10 cellular contexts compared by ENCODE assay signal in the genomic region with DNA sequence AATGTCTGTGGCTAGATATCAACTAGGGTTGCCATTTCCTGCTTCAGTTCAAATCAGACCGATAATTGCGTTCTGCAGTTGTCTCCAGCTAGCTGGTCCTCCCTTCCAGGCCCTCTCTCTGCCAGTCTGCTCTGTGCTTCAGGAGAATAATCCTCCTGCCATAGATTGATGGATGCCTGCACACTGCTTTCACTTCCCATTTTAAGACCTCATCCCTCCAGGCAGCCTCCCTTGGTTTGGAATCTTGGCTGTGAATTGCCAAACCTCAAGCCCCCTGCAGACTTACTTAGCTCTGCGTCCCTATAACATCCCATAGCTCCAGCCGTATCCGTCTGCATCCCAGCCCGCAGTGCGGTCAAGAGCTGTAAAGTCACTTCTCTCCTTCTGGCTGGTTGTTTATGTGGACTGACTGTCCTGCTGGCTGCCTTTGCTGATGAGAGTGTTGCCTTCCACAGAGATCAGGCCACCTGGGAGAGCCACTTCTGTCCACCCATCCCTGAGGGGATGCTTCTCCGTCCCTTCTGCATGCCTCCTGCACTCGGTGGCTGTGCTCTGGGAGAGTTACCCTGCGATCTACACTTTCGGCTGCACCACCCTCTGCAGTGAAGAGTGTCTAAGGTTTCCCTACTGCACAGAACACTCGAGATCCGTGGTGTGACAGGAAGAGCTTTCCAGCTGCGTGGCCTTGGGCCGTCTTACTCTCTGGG. TPM values are rescaled to one million over a fixed set of nuclear protein-coding genes. Genes with fewer than 3 reads are reported as not detected.
DNase-seq lines count a peak whose midpoint lies in the region; ATAC-seq and TF ChIP-seq lines count a peak whose summit lies in the region.
"Had no signal": no experiment of that assay in that cellular context is flagged by ENCODE, and none has a peak within 500 bp of the region (broad histone marks: within the 10 kb centered on the region; RNA-seq: fewer than 3 reads in every experiment).

No MANE protein-coding gene starts in this region.

- no peaks in the 10 kb centered on the region for H3K9me3 Mint-ChIP-seq in activated naive CD8-positive, alpha-beta T cell treated with anti-CD3 and anti-CD28 coated beads, Interleukin-2, amount 10 ng/mL, durations not matched to agents 7 days and 5 days
- no peaks in the 10 kb centered on the region for H3K9me3 Mint-ChIP-seq in activated naive CD8-positive, alpha-beta T cell treated with anti-CD3 and anti-CD28 coated beads for 36 hours
- no peaks in the 10 kb centered on the region for H3K9me3 Mint-ChIP-seq in T-helper 1 cell treated with Interleukin-12 subunit alpha and Interleukin-12 subunit beta and Interleukin-4 antibody, amounts not matched to agents 30 μg/mL and 1 μg/mL, for 36 hours
- H3K9me3 Mint-ChIP-seq in immature natural killer cell = no peaks in the 10 kb centered on the region
- no peaks in the 10 kb centered on the region for H3K9me3 Mint-ChIP-seq in stimulated activated effector memory CD8-positive, alpha-beta T cell treated with anti-CD3 and anti-CD28 coated beads, Interleukin-12 subunit alpha, Interleukin-12 subunit beta, amount 100 ng/mL, for 72 hours

- TF ChIP-seq CTCF in tibial nerve (IDR thresholded peaks at IDR 0.05) = no peak

- no peak for DNase-seq in activated naive CD8-positive, alpha-beta T cell treated with anti-CD3 and anti-CD28 coated beads, Interleukin-2, amount 10 ng/mL, durations not matched to agents 7 days and 5 days
- DNase-seq in activated naive CD8-positive, alpha-beta T cell treated with anti-CD3 and anti-CD28 coated beads for 36 hours = no peak
- DNase-seq in immature natural killer cell (peak; percentile 39 to 52 (median 46)), tibial nerve (ENCODE audit: low spot score in 2 of 2) (no peak), activated gamma-delta T cell (lab: John Stamatoyannopoulos, UW) (no peak)
- no peak for DNase-seq in stimulated activated CD4-positive, alpha-beta T cell treated with anti-CD3 and anti-CD28 coated beads, Interleukin-15, amount 100 ng/mL, for 24 hours
- DNase-seq in stimulated activated effector memory CD8-positive, alpha-beta T cell treated with anti-CD3 and anti-CD28 coated beads, Interleukin-12 subunit alpha, Interleukin-12 subunit beta, amount 100 ng/mL, for 72 hours (ENCODE audit: low spot score in 2 of 2) = no peak
- DNase-seq: DMS79 had no signal

- H3K36me3 Mint-ChIP-seq in activated naive CD8-positive, alpha-beta T cell treated with anti-CD3 and anti-CD28 coated beads, Interleukin-2, amount 10 ng/mL, durations not matched to agents 7 days and 5 days = no peaks in the 10 kb centered on the region
- no peaks in the 10 kb centered on the region for H3K36me3 Mint-ChIP-seq in activated naive CD8-positive, alpha-beta T cell treated with anti-CD3 and anti-CD28 coated beads for 36 hours
- no peaks in the 10 kb centered on the region for H3K36me3 Mint-ChIP-seq in T-helper 1 cell treated with Interleukin-12 subunit alpha and Interleukin-12 subunit beta and Interleukin-4 antibody, amounts not matched to agents 30 μg/mL and 1 μg/mL, for 36 hours (ENCODE audit: low read depth)
- H3K36me3 Mint-ChIP-seq in immature natural killer cell = no peaks in the 10 kb centered on the region
- H3K36me3 Mint-ChIP-seq in stimulated activated effector memory CD8-positive, alpha-beta T cell treated with anti-CD3 and anti-CD28 coated beads, Interleukin-12 subunit alpha, Interleukin-12 subunit beta, amount 100 ng/mL, for 72 hours = peaks cover 58% of the 10 kb centered on the region

- peaks cover 0 to 79% (median 57%) of the 10 kb centered on the region in 4 donors for H3K4me1 ChIP-seq in tibial nerve

- H3K4me3 ChIP-seq in tibial nerve = no peak overlapping the region

- H3K27ac ChIP-seq in tibial nerve = peak overlapping the region in 3 of 4 donors; percentile 82 to 92 (median 85)
- H3K27ac ChIP-seq: neutrophil had no signal

- no peaks in the 10 kb centered on the region for H3K9me3 ChIP-seq in tibial nerve
- H3K9me3 ChIP-seq: neutrophil had no signal

- no peak for TF ChIP-seq EP300 in tibial nerve (IDR thresholded peaks at IDR 0.05)

- ATAC-seq in activated naive CD8-positive, alpha-beta T cell treated with anti-CD3 and anti-CD28 coated beads, Interleukin-2, amount 10 ng/mL, durations not matched to agents 7 days and 5 days (ENCODE audit: low read depth) = no peak
- no peak for ATAC-seq in stimulated activated effector memory CD8-positive, alpha-beta T cell treated with anti-CD3 and anti-CD28 coated beads, Interleukin-12 subunit alpha, Interleukin-12 subunit beta, amount 100 ng/mL, for 72 hours

- peak overlapping the region; percentile 98 for H3K27ac Mint-ChIP-seq in activated naive CD8-positive, alpha-beta T cell treated with anti-CD3 and anti-CD28 coated beads, Interleukin-2, amount 10 ng/mL, durations not matched to agents 7 days and 5 days
- no peak overlapping the region for H3K27ac Mint-ChIP-seq in activated naive CD8-positive, alpha-beta T cell treated with anti-CD3 and anti-CD28 coated beads for 36 hours
- H3K27ac Mint-ChIP-seq in T-helper 1 cell treated with Interleukin-12 subunit alpha and Interleukin-12 subunit beta and Interleukin-4 antibody, amounts not matched to agents 30 μg/mL and 1 μg/mL, for 36 hours = peak overlapping the region; percentile 98
- H3K27ac Mint-ChIP-seq in immature natural killer cell = no peak overlapping the region
- no peak overlapping the region for H3K27ac Mint-ChIP-seq in stimulated activated effector memory CD8-positive, alpha-beta T cell treated with anti-CD3 and anti-CD28 coated beads, Interleukin-12 subunit alpha, Interleukin-12 subunit beta, amount 100 ng/mL, for 72 hours

- no peaks in the 10 kb centered on the region for H3K36me3 ChIP-seq in tibial nerve
- H3K36me3 ChIP-seq: neutrophil had no signal

- no peak for TF ChIP-seq POLR2A in tibial nerve (IDR thresholded peaks at IDR 0.05)

- peaks cover 68% of the 10 kb centered on the region for H3K4me1 Mint-ChIP-seq in activated naive CD8-positive, alpha-beta T cell treated with anti-CD3 and anti-CD28 coated beads, Interleukin-2, amount 10 ng/mL, durations not matched to agents 7 days and 5 days
- H3K4me1 Mint-ChIP-seq in activated naive CD8-positive, alpha-beta T cell treated with anti-CD3 and anti-CD28 coated beads for 36 hours = peaks cover 63% of the 10 kb centered on the region
- H3K4me1 Mint-ChIP-seq in T-helper 1 cell treated with Interleukin-12 subunit alpha and Interleukin-12 subunit beta and Interleukin-4 antibody, amounts not matched to agents 30 μg/mL and 1 μg/mL, for 36 hours (ENCODE audit: low read depth) = peaks cover 78% of the 10 kb centered on the region
- peaks cover 0 to 15% of the 10 kb centered on the region in 2 donors for H3K4me1 Mint-ChIP-seq in immature natural killer cell
- H3K4me1 Mint-ChIP-seq in stimulated activated effector memory CD8-positive, alpha-beta T cell treated with anti-CD3 and anti-CD28 coated beads, Interleukin-12 subunit alpha, Interleukin-12 subunit beta, amount 100 ng/mL, for 72 hours = peaks cover 40% of the 10 kb centered on the region

- H3K4me3 Mint-ChIP-seq in activated naive CD8-positive, alpha-beta T cell treated with anti-CD3 and anti-CD28 coated beads, Interleukin-2, amount 10 ng/mL, durations not matched to agents 7 days and 5 days = peak overlapping the region; percentile 77
- no peak overlapping the region for H3K4me3 Mint-ChIP-seq in activated naive CD8-positive, alpha-beta T cell treated with anti-CD3 and anti-CD28 coated beads for 36 hours
- peak overlapping the region; percentile 58 for H3K4me3 Mint-ChIP-seq in T-helper 1 cell treated with Interleukin-12 subunit alpha and Interleukin-12 subunit beta and Interleukin-4 antibody, amounts not matched to agents 30 μg/mL and 1 μg/mL, for 36 hours
- H3K4me3 Mint-ChIP-seq in immature natural killer cell = peak overlapping the region in 1 of 5 donors; percentile 76
- H3K4me3 Mint-ChIP-seq in stimulated activated effector memory CD8-positive, alpha-beta T cell treated with anti-CD3 and anti-CD28 coated beads, Interleukin-12 subunit alpha, Interleukin-12 subunit beta, amount 100 ng/mL, for 72 hours = no peak overlapping the region

- POLR2A ChIA-PET in activated naive CD8-positive, alpha-beta T cell treated with anti-CD3 and anti-CD28 coated beads, Interleukin-2, amount 10 ng/mL, durations not matched to agents 7 days and 5 days (lab: Charles Lee) = interaction anchor here (0.6 to 8.8 kb wide), 14 partner anchors 21 to 324 kb away, joined by 3 to 533 read pairs (median 3); partner anchors contain the start of gene KLF6

- WGBS in tibial nerve, 2 donors = 85 to 93% methylated on average over 15 of the region's 15 CpGs

- no peaks in the 10 kb centered on the region for H3K27me3 ChIP-seq in tibial nerve
- H3K27me3 ChIP-seq: neutrophil had no signal

- H3K27me3 Mint-ChIP-seq in activated naive CD8-positive, alpha-beta T cell treated with anti-CD3 and anti-CD28 coated beads, Interleukin-2, amount 10 ng/mL, durations not matched to agents 7 days and 5 days = no peaks in the 10 kb centered on the region
- no peaks in the 10 kb centered on the region for H3K27me3 Mint-ChIP-seq in activated naive CD8-positive, alpha-beta T cell treated with anti-CD3 and anti-CD28 coated beads for 36 hours
- H3K27me3 Mint-ChIP-seq in T-helper 1 cell treated with Interleukin-12 subunit alpha and Interleukin-12 subunit beta and Interleukin-4 antibody, amounts not matched to agents 30 μg/mL and 1 μg/mL, for 36 hours (ENCODE audit: low read depth) = no peaks in the 10 kb centered on the region
- H3K27me3 Mint-ChIP-seq in immature natural killer cell (ENCODE audit: low read depth in 3 of 3) = peaks cover 30 to 46% (median 37%) of the 10 kb centered on the region in 3 donors

RNA-seq across cellular contexts. Expression of gene KLF6, which starts 22.4 kb away (rescaled TPM):
- 100 to 1,000 TPM; 350 to 352 TPM for total RNA-seq in activated naive CD8-positive, alpha-beta T cell treated with anti-CD3 and anti-CD28 coated beads, Interleukin-2, amount 10 ng/mL, durations not matched to agents 7 days and 5 days
- 100 to 1,000 TPM; 117 to 125 TPM for total RNA-seq in activated naive CD8-positive, alpha-beta T cell treated with anti-CD3 and anti-CD28 coated beads for 36 hours
- polyA plus RNA-seq in immature natural killer cell = 100 to 1,000 TPM; 343 to 423 (median 353) TPM
- total RNA-seq in tibial nerve = 100 to 1,000 TPM; 156 to 226 (median 189) TPM

Comparison
In these comparisons a context has a peak if more than half of its experiments do, and no peak if none do; other contexts are left out.
1. H3K27ac Mint-ChIP-seq: peak in activated naive CD8-positive, alpha-beta T cell treated with anti-CD3 and anti-CD28 coated beads, Interleukin-2, amount 10 ng/mL, durations not matched to agents 7 days and 5 days (single experiment) and T-helper 1 cell treated with Interleukin-12 subunit alpha and Interleukin-12 subunit beta and Interleukin-4 antibody, amounts not matched to agents 30 μg/mL and 1 μg/mL, for 36 hours (single experiment); none in activated naive CD8-positive, alpha-beta T cell treated with anti-CD3 and anti-CD28 coated beads for 36 hours (single experiment), immature natural killer cell (0 of 6) and stimulated activated effector memory CD8-positive, alpha-beta T cell treated with anti-CD3 and anti-CD28 coated beads, Interleukin-12 subunit alpha, Interleukin-12 subunit beta, amount 100 ng/mL, for 72 hours (single experiment).
2. H3K4me3 Mint-ChIP-seq: peak in activated naive CD8-positive, alpha-beta T cell treated with anti-CD3 and anti-CD28 coated beads, Interleukin-2, amount 10 ng/mL, durations not matched to agents 7 days and 5 days (single experiment) and T-helper 1 cell treated with Interleukin-12 subunit alpha and Interleukin-12 subunit beta and Interleukin-4 antibody, amounts not matched to agents 30 μg/mL and 1 μg/mL, for 36 hours (single experiment); none in activated naive CD8-positive, alpha-beta T cell treated with anti-CD3 and anti-CD28 coated beads for 36 hours (single experiment) and stimulated activated effector memory CD8-positive, alpha-beta T cell treated with anti-CD3 and anti-CD28 coated beads, Interleukin-12 subunit alpha, Interleukin-12 subunit beta, amount 100 ng/mL, for 72 hours (single experiment).
3. DNase-seq: peak in immature natural killer cell (3 of 3); none in activated naive CD8-positive, alpha-beta T cell treated with anti-CD3 and anti-CD28 coated beads, Interleukin-2, amount 10 ng/mL, durations not matched to agents 7 days and 5 days (single experiment), activated naive CD8-positive, alpha-beta T cell treated with anti-CD3 and anti-CD28 coated beads for 36 hours (single experiment), tibial nerve (0 of 2), stimulated activated CD4-positive, alpha-beta T cell treated with anti-CD3 and anti-CD28 coated beads, Interleukin-15, amount 100 ng/mL, for 24 hours (single experiment), activated gamma-delta T cell (single experiment) and stimulated activated effector memory CD8-positive, alpha-beta T cell treated with anti-CD3 and anti-CD28 coated beads, Interleukin-12 subunit alpha, Interleukin-12 subunit beta, amount 100 ng/mL, for 72 hours (0 of 2).